ENCODE assay signal across 12 cellular contexts in genomic region chr2:224086226-224086911, GRCh38. TPM values are rescaled to one million over a fixed set of nuclear protein-coding genes. Genes with fewer than 3 reads are reported as not detected.
DNase-seq lines count a peak whose midpoint lies in the region; ATAC-seq and TF ChIP-seq lines count a peak whose summit lies in the region.
"Had no signal": no experiment of that assay in that cellular context is flagged by ENCODE, and none has a peak within 500 bp of the region (broad histone marks: within the 10 kb centered on the region; RNA-seq: fewer than 3 reads in every experiment).

No MANE protein-coding gene starts in this region.

- H3K36me3 ChIP-seq in PC-3 (ENCODE audit: low read depth, low read length), result no peaks in the 10 kb centered on the region
- H3K36me3 ChIP-seq in trophoblast cell (ENCODE audit: control insufficient read depth in 1 of 2, insufficient read depth in 2 of 2, low read length in 2 of 2), result no peaks in the 10 kb centered on the region

- no peak overlapping the region for H4K8ac ChIP-seq in trophoblast cell (ENCODE audit: low read depth, low read length)

- H3K4me2 ChIP-seq in PC-3 (ENCODE audit: low read length), result peak overlapping the region; percentile 89
- no peak overlapping the region for H3K4me2 ChIP-seq in trophoblast cell (ENCODE audit: low read length)

- peaks cover 35% of the 10 kb centered on the region for H3K4me1 ChIP-seq in PC-3 (ENCODE audit: insufficient read depth, low read length)
- H3K4me1 ChIP-seq in trophoblast cell (ENCODE audit: control insufficient read depth in 1 of 2, insufficient read depth in 2 of 2, low read length in 2 of 2), result no peaks in the 10 kb centered on the region

- no peak overlapping the region for H3K4ac ChIP-seq in trophoblast cell (ENCODE audit: low read depth, low read length)

- no peak for TF ChIP-seq CTCF in PC-3 (conservative IDR thresholded peaks at IDR 0.05; ENCODE audit: low read depth, low read length)

- H3K9me2 ChIP-seq in PC-3 (replicated peaks; ENCODE audit: low read length), result no peaks in the 10 kb centered on the region

- no peak overlapping the region for H4K12ac ChIP-seq in trophoblast cell (ENCODE audit: low read depth, low read length)

- H3K9ac ChIP-seq in PC-3 (ENCODE audit: low read length) (peak overlapping the region; percentile 82), trophoblast cell (ENCODE audit: low read length) (no peak overlapping the region)

- H3K79me1 ChIP-seq in trophoblast cell (ENCODE audit: low read length), result peaks cover 2% of the 10 kb centered on the region

- H3K27ac ChIP-seq in PC-3 (ENCODE audit: low read length) (peak overlapping the region; percentile 97), trophoblast cell (ENCODE audit: low read depth, low read length) (no peak overlapping the region)

- peak; percentile 94 for DNase-seq in GM04503 (ENCODE audit: low read depth)
- peak; percentile 96 for DNase-seq in PC-3
- peak; percentile 40 to 82 for DNase-seq in trophoblast cell
- no peak for DNase-seq in putamen (ENCODE audit: low spot score)
- DNase-seq in NCI-H345 treated with DMSO at 0.1 percent for 48 hours (lab: John Stamatoyannopoulos, UW; ENCODE audit: unreplicated experiment), result no peak
- no peak for DNase-seq in stimulated activated naive CD8-positive, alpha-beta T cell treated with anti-CD3 and anti-CD28 coated beads, Interleukin-15, Interleukin-2, amounts not matched to agents 100 U/mL and 50 U/mL, for 24 hours
- DNase-seq: cortex of kidney, NCI-H146, T-cell had no signal

- peaks cover 11% of the 10 kb centered on the region for H3F3A ChIP-seq in PC-3 (ENCODE audit: low read length, unreplicated experiment)

- ATAC-seq in PC-3, result peak; percentile 88
- peak; percentile 100 for ATAC-seq in esophagus mucosa
- no peak for ATAC-seq in GM21515 (IDR thresholded peaks at IDR 0.05; ENCODE audit: unreplicated experiment)
- no peak for ATAC-seq in stimulated activated naive CD8-positive, alpha-beta T cell treated with anti-CD3 and anti-CD28 coated beads, Interleukin-15, Interleukin-2, amounts not matched to agents 100 U/mL and 50 U/mL, for 24 hours
- ATAC-seq: left lobe of liver, T-cell had no signal

- H3K23ac ChIP-seq in trophoblast cell (ENCODE audit: low read length), result no peak overlapping the region

- H2BK5ac ChIP-seq in trophoblast cell (ENCODE audit: low read depth, low read length, poor library complexity), result no peak overlapping the region

- no peak overlapping the region for H2BK120ac ChIP-seq in trophoblast cell (ENCODE audit: insufficient read depth, low read length, poor library complexity)

- H3K27me3 ChIP-seq in PC-3 (ENCODE audit: low read length) (no peaks in the 10 kb centered on the region), trophoblast cell (ENCODE audit: insufficient read depth, low read length) (no peaks in the 10 kb centered on the region)

- H3K4me3 ChIP-seq in PC-3 (ENCODE audit: low read length) (peak overlapping the region; percentile 55), trophoblast cell (ENCODE audit: low read depth, low read length) (no peak overlapping the region)

- POLR2A ChIA-PET in PC-3 (lab: Charles Lee; ENCODE audit: unreplicated experiment), result no interaction called here

- intact Hi-C loops in PC-3 (cut with micrococcal nuclease), result loop anchor here (1.0 to 2.0 kb wide), 4 partner anchors 48 to 182 kb away; partner anchors contain the start of gene SERPINE2

- no peak overlapping the region for H2BK12ac ChIP-seq in trophoblast cell (ENCODE audit: low read length)

- H4K20me1 ChIP-seq in PC-3 (ENCODE audit: low read length), result no peaks in the 10 kb centered on the region

- CTCF ChIA-PET in PC-3 (lab: Charles Lee), result interaction anchor here (0.6 to 1.0 kb wide), 5 partner anchors 58 to 198 kb away, joined by 3 to 4 read pairs (median 3); no protein-coding TSS in a partner anchor

- H3K9me3 ChIP-seq in PC-3 (ENCODE audit: low read length) (no peaks in the 10 kb centered on the region), trophoblast cell (ENCODE audit: insufficient read depth, low read depth, low read length) (no peaks in the 10 kb centered on the region)

- no peak overlapping the region for H2AFZ ChIP-seq in PC-3 (ENCODE audit: low read length)
- H2AFZ ChIP-seq in trophoblast cell (ENCODE audit: insufficient read depth, low read length, poor library complexity), result no peak overlapping the region

- H2AK5ac ChIP-seq in trophoblast cell (ENCODE audit: low read length), result no peak overlapping the region

- no TSS peak for BruUV-seq in PC-3 (replicated peaks; lab: Mats Ljungman, UMichigan)

- no peak overlapping the region for H3K18ac ChIP-seq in trophoblast cell (ENCODE audit: low read length)

- H4K91ac ChIP-seq in trophoblast cell (ENCODE audit: low read depth, low read length), result no peak overlapping the region

- H3K14ac ChIP-seq in trophoblast cell (ENCODE audit: low read length), result no peak overlapping the region

- WGBS in trophoblast cell (ENCODE audit: extremely low coverage, insufficient coverage, insufficient read length), result no CpG with 5 or more reads among the region's 3 CpGs

- H3K79me2 ChIP-seq in PC-3 (ENCODE audit: low read length) (no peaks in the 10 kb centered on the region), trophoblast cell (ENCODE audit: control insufficient read depth, insufficient read depth, low read length, poor library complexity) (no peaks in the 10 kb centered on the region)

RNA-seq across cellular contexts. Expression of gene SERPINE2, which starts 47.3 kb away (rescaled TPM):
- total RNA-seq in PC-3 (2014; rRNA removed) (17.1 and 18.8 TPM in 2 replicates), esophagus mucosa (63.7 TPM)
- 169 and 186 TPM in 2 replicates for polyA plus RNA-seq in trophoblast cell (2013)

Comparison
In these comparisons a context has a peak if more than half of its experiments do, and no peak if none do; other contexts are left out.
1. DNase-seq: peak in GM04503 (single experiment), PC-3 (single experiment) and trophoblast cell (2 of 2); none in putamen (single experiment), NCI-H345 treated with DMSO at 0.1 percent for 48 hours (single experiment) and stimulated activated naive CD8-positive, alpha-beta T cell treated with anti-CD3 and anti-CD28 coated beads, Interleukin-15, Interleukin-2, amounts not matched to agents 100 U/mL and 50 U/mL, for 24 hours (single experiment).
2. ATAC-seq: peak in PC-3 (single experiment) and esophagus mucosa (single experiment); none in GM21515 (single experiment) and stimulated activated naive CD8-positive, alpha-beta T cell treated with anti-CD3 and anti-CD28 coated beads, Interleukin-15, Interleukin-2, amounts not matched to agents 100 U/mL and 50 U/mL, for 24 hours (single experiment).